Comparison of ENCODE assay signal across 1 cellular context in genomic region chr4:125497861-125498260, GRCh38.
TF ChIP-seq lines count a peak whose summit lies in the region.

No MANE protein-coding gene starts in this region.

TF ChIP-seq in SK-N-SH, 30 proteins besides CTCF, POLR2A, EP300 and RAD21 (continued from another document):
- TF ChIP-seq, protein P1, sequence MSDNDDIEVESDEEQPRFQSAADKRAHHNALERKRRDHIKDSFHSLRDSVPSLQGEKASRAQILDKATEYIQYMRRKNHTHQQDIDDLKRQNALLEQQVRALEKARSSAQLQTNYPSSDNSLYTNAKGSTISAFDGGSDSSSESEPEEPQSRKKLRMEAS (IDR thresholded peaks at IDR 0.05; ENCODE audit: low read depth), result no peak
- no peak for TF ChIP-seq YY1 (IDR thresholded peaks at IDR 0.05; ENCODE audit: low read depth)
